Comparison of ENCODE assay signal across 8 cellular contexts in genomic region chr17:4900231-4901107, GRCh38. TPM values are rescaled to one million over a fixed set of nuclear protein-coding genes. Genes with fewer than 3 reads are reported as not detected.
DNase-seq lines count a peak whose midpoint lies in the region; ATAC-seq lines count a peak whose summit lies in the region.

No MANE protein-coding gene starts in this region.

- no peaks in the 10 kb centered on the region for H3K9me3 ChIP-seq in effector memory CD4-positive, alpha-beta T cell (ENCODE audit: control insufficient read depth, low read length)
- H3K9me3 ChIP-seq in trophoblast cell (ENCODE audit: insufficient read depth, low read depth, low read length), result no peaks in the 10 kb centered on the region

- CTCF ChIA-PET in activated CD4-positive, alpha-beta memory T cell treated with anti-CD3 and anti-CD28 coated beads for 36 hours (lab: Charles Lee), result interaction anchor here (1.1 to 2.1 kb wide), 7 partner anchors 9 to 198 kb away, joined by 3 to 11 read pairs (median 6); partner anchors contain the start of genes ARRB2 and CAMTA2

- H3K27ac ChIP-seq in effector memory CD4-positive, alpha-beta T cell (ENCODE audit: insufficient read depth, low read length, poor library complexity, severe bottlenecking), result peak overlapping the region; percentile 50
- H3K27ac ChIP-seq in trophoblast cell (ENCODE audit: low read depth, low read length), result no peak overlapping the region

- H2AFZ ChIP-seq in trophoblast cell (ENCODE audit: insufficient read depth, low read length, poor library complexity), result no peak overlapping the region

- no peak overlapping the region for H2AK5ac ChIP-seq in trophoblast cell (ENCODE audit: low read length)

- no peaks in the 10 kb centered on the region for H3K9me3 Mint-ChIP-seq in activated CD4-positive, alpha-beta memory T cell treated with anti-CD3 and anti-CD28 coated beads for 36 hours

- no peak for ATAC-seq in HG03565 (IDR thresholded peaks at IDR 0.05; ENCODE audit: unreplicated experiment)

- H3K4me2 ChIP-seq in trophoblast cell (ENCODE audit: low read length), result no peak overlapping the region

- POLR2A ChIA-PET in activated CD4-positive, alpha-beta memory T cell treated with anti-CD3 and anti-CD28 coated beads for 36 hours (lab: Charles Lee), result interaction anchor here (0.7 to 3.5 kb wide), 7 partner anchors 39 to 191 kb away, joined by 3 to 15 read pairs (median 4); partner anchors contain the start of genes GLTPD2, MED11, PFN1 and RNF167

- no peaks in the 10 kb centered on the region for H3K27me3 ChIP-seq in effector memory CD4-positive, alpha-beta T cell (replicated peaks; ENCODE audit: control insufficient read depth, insufficient read depth, low read length, poor library complexity, severe bottlenecking)
- H3K27me3 ChIP-seq in trophoblast cell (ENCODE audit: insufficient read depth, low read length), result no peaks in the 10 kb centered on the region

- peak overlapping the region; percentile 23 for H3K27ac Mint-ChIP-seq in activated CD4-positive, alpha-beta memory T cell treated with anti-CD3 and anti-CD28 coated beads for 36 hours

- H4K8ac ChIP-seq in trophoblast cell (ENCODE audit: low read depth, low read length), result no peak overlapping the region

- intact Hi-C loops in activated CD4-positive, alpha-beta memory T cell treated with anti-CD3 and anti-CD28 coated beads for 36 hours (cut with micrococcal nuclease), result loop anchor here (5.0 kb wide), 1 partner anchor 108 kb away; no protein-coding TSS in a partner anchor

- H3K4me1 Mint-ChIP-seq in activated CD4-positive, alpha-beta memory T cell treated with anti-CD3 and anti-CD28 coated beads for 36 hours (ENCODE audit: low read depth), result peaks cover 36% of the 10 kb centered on the region

- H3K9ac ChIP-seq in trophoblast cell (ENCODE audit: low read length), result no peak overlapping the region

- H3K4me3 Mint-ChIP-seq in activated CD4-positive, alpha-beta memory T cell treated with anti-CD3 and anti-CD28 coated beads for 36 hours, result peak overlapping the region; percentile 88

- no peak overlapping the region for H2BK5ac ChIP-seq in trophoblast cell (ENCODE audit: low read depth, low read length, poor library complexity)

- no peak overlapping the region for H3K4ac ChIP-seq in trophoblast cell (ENCODE audit: low read depth, low read length)

- no peaks in the 10 kb centered on the region for H3K79me1 ChIP-seq in trophoblast cell (ENCODE audit: low read length)

- WGBS in trophoblast cell (ENCODE audit: extremely low coverage, insufficient coverage, insufficient read length), result no CpG with 5 or more reads among the region's 65 CpGs

- no peak overlapping the region for H2BK12ac ChIP-seq in trophoblast cell (ENCODE audit: low read length)

- no peak overlapping the region for H3K14ac ChIP-seq in trophoblast cell (ENCODE audit: low read length)

- H3K4me1 ChIP-seq in effector memory CD4-positive, alpha-beta T cell (ENCODE audit: control insufficient read depth, insufficient read depth, low read length, poor library complexity, severe bottlenecking), result peaks cover 29% of the 10 kb centered on the region
- no peaks in the 10 kb centered on the region for H3K4me1 ChIP-seq in trophoblast cell (ENCODE audit: control insufficient read depth in 1 of 2, insufficient read depth in 2 of 2, low read length in 2 of 2)

- no peak overlapping the region for H4K91ac ChIP-seq in trophoblast cell (ENCODE audit: low read depth, low read length)

- H3K18ac ChIP-seq in trophoblast cell (ENCODE audit: low read length), result no peak overlapping the region

- no peaks in the 10 kb centered on the region for H3K79me2 ChIP-seq in trophoblast cell (ENCODE audit: control insufficient read depth, insufficient read depth, low read length, poor library complexity)

- H3K23ac ChIP-seq in trophoblast cell (ENCODE audit: low read length), result no peak overlapping the region

- peaks cover 12% of the 10 kb centered on the region for H3K36me3 ChIP-seq in effector memory CD4-positive, alpha-beta T cell (ENCODE audit: control insufficient read depth, insufficient read depth, low read length)
- peaks cover 47 to 60% of the 10 kb centered on the region in 2 experiments for H3K36me3 ChIP-seq in trophoblast cell (ENCODE audit: control insufficient read depth in 1 of 2, insufficient read depth in 2 of 2, low read length in 2 of 2)

- H4K12ac ChIP-seq in trophoblast cell (ENCODE audit: low read depth, low read length), result no peak overlapping the region

- peaks cover 1% of the 10 kb centered on the region for H3K27me3 Mint-ChIP-seq in activated CD4-positive, alpha-beta memory T cell treated with anti-CD3 and anti-CD28 coated beads for 36 hours

- H2BK120ac ChIP-seq in trophoblast cell (ENCODE audit: insufficient read depth, low read length, poor library complexity), result no peak overlapping the region

- H3K4me3 ChIP-seq in effector memory CD4-positive, alpha-beta T cell (ENCODE audit: insufficient read depth, low read depth, low read length, poor library complexity, severe bottlenecking), result peak overlapping the region; percentile 51
- H3K4me3 ChIP-seq in trophoblast cell (ENCODE audit: low read depth, low read length), result no peak overlapping the region

- peaks cover 10% of the 10 kb centered on the region for H3K36me3 Mint-ChIP-seq in activated CD4-positive, alpha-beta memory T cell treated with anti-CD3 and anti-CD28 coated beads for 36 hours

- DNase-seq in CD1c-positive myeloid dendritic cell (ENCODE audit: extremely low spot score) (peak; percentile 83), trophoblast cell (peak; percentile 26 to 40), HuH-7 (ENCODE audit: low spot score) (no peak), NCI-H2081 (lab: John Stamatoyannopoulos, UW) (no peak), HK-2 (ENCODE audit: unreplicated experiment) (no peak)
- DNase-seq in activated CD4-positive, alpha-beta memory T cell treated with anti-CD3 and anti-CD28 coated beads for 36 hours, result peak; percentile 71
- DNase-seq in effector memory CD4-positive, alpha-beta T cell, result peak; percentile 40 to 62 (median 55)

RNA-seq across cellular contexts. Expression of gene C17orf107, which starts 1.1 kb away (rescaled TPM):
- 1 to 10 TPM; 2.3 to 2.5 TPM for total RNA-seq in activated CD4-positive, alpha-beta memory T cell treated with anti-CD3 and anti-CD28 coated beads for 36 hours
- 0.47 and 0.49 TPM in 2 replicates for polyA plus RNA-seq in trophoblast cell (2013)

RNA-seq across cellular contexts. Expression of gene CHRNE, which starts 2.4 kb away (rescaled TPM):
- under 1 TPM; 0.45 to 0.56 TPM for total RNA-seq in activated CD4-positive, alpha-beta memory T cell treated with anti-CD3 and anti-CD28 coated beads for 36 hours
- 0.22 and 0.34 TPM in 2 replicates for polyA plus RNA-seq in trophoblast cell (2013)

RNA-seq across cellular contexts. Expression of gene GP1BA, which starts 31.6 kb away (rescaled TPM):
- total RNA-seq in activated CD4-positive, alpha-beta memory T cell treated with anti-CD3 and anti-CD28 coated beads for 36 hours, result not detected
- polyA plus RNA-seq in trophoblast cell (2013), result 0.05 and 0.14 TPM in 2 replicates

RNA-seq across cellular contexts. Expression of gene SLC25A11, which starts 39.4 kb away (rescaled TPM):
- total RNA-seq in activated CD4-positive, alpha-beta memory T cell treated with anti-CD3 and anti-CD28 coated beads for 36 hours, result 10 to 100 TPM; 70.5 to 72.5 TPM
- polyA plus RNA-seq in trophoblast cell (2013), result 36.6 and 37.7 TPM in 2 replicates

RNA-seq across cellular contexts. Expression of gene RNF167, which starts 39.6 kb away (rescaled TPM):
- 100 to 1,000 TPM; 130 to 157 TPM for total RNA-seq in activated CD4-positive, alpha-beta memory T cell treated with anti-CD3 and anti-CD28 coated beads for 36 hours
- polyA plus RNA-seq in trophoblast cell (2013), result 113 and 122 TPM in 2 replicates

Comparison
In these comparisons a context has a peak if more than half of its experiments do, and no peak if none do; other contexts are left out.
1. DNase-seq: peak in CD1c-positive myeloid dendritic cell (single experiment), activated CD4-positive, alpha-beta memory T cell treated with anti-CD3 and anti-CD28 coated beads for 36 hours (single experiment), effector memory CD4-positive, alpha-beta T cell (3 of 3) and trophoblast cell (2 of 2); none in HuH-7 (single experiment), NCI-H2081 (0 of 2) and HK-2 (single experiment).